Comparison of ENCODE assay signal across 25 cellular contexts in the genomic region with DNA sequence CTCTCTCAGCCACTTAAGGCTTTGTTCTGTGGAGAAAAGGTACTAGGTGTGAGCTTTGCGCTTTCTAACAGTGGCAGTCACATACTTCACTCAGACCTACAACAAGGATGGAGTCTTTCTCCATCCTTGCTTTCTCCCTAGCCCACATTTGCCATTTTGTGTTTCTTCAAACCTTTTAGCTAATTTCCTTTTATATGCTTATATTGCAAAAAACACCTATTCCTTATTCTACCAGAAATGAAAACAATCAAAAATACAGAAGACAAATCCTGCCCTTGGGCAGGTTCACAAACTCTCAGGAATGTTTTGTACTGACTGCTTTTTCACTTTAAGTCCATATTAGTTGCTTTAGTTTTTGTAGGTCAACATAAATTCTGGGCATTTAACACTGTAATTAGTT.
A peak's percentile ranks its signal among the peaks of the same experiment; 100 is the strongest.
DNase-seq lines count a peak whose midpoint lies in the region; ATAC-seq, FAIRE-seq and TF ChIP-seq lines count a peak whose summit lies in the region.
"Had no signal": no experiment of that assay in that cellular context is flagged by ENCODE, and none has a peak within 500 bp of the region (broad histone marks: within the 10 kb centered on the region; RNA-seq: fewer than 3 reads in every experiment).

No MANE protein-coding gene starts in this region.

- H3K27ac ChIP-seq in A549 (no peak overlapping the region), GM23338 (ENCODE audit: low read depth) (no peak overlapping the region), K562 (ENCODE audit: extremely low read depth, low read depth, low read length) (no peak overlapping the region)
- H3K27ac ChIP-seq: BLaER1 had no signal

- WGBS in A549 (ENCODE audit: missing lambda C conversion rate), result 25% methylated on average over 1 of the region's 1 CpG
- 11% methylated on average over 1 of the region's 1 CpG for WGBS in K562 (ENCODE audit: insufficient coverage, low coverage, missing lambda C conversion rate)

- no peak overlapping the region for H3K4me3 Mint-ChIP-seq in GM23338
- H3K4me3 Mint-ChIP-seq: B cell; CD14-positive monocyte; CD4-positive, alpha-beta memory T cell; CD4-positive, CD25-positive, alpha-beta regulatory T cell; CD8-positive, alpha-beta memory T cell had no signal

- H3K27me3 ChIP-seq in GM23338 (ENCODE audit: insufficient read depth) (no peaks in the 10 kb centered on the region), K562 (ENCODE audit: control insufficient read depth in 2 of 2, insufficient read depth in 2 of 2, low read length in 2 of 2) (no peaks in the 10 kb centered on the region)
- H3K27me3 ChIP-seq: BLaER1 had no signal

- TF ChIP-seq POLR2A in A549 (IDR thresholded peaks at IDR 0.05; ENCODE audit: low read length) (no peak), K562 (conservative IDR thresholded peaks at IDR 0.05) (no peak)

- TF ChIP-seq RAD21 in A549 (conservative IDR thresholded peaks at IDR 0.05 in 1 of 2, IDR thresholded peaks at IDR 0.05 in 1 of 2), result no peak
- TF ChIP-seq RAD21 in K562 (CRISPR knock-in tag; conservative IDR thresholded peaks at IDR 0.05 in 1 of 2, IDR thresholded peaks at IDR 0.05 in 1 of 2), result no peak

- H3K9ac ChIP-seq in K562 (ENCODE audit: insufficient read depth in 1 of 2, low read depth in 2 of 2, low read length in 2 of 2), result no peak overlapping the region
- H3K9ac ChIP-seq: BLaER1 had no signal

- no peaks in the 10 kb centered on the region for H3K36me3 Mint-ChIP-seq in GM23338 (ENCODE audit: low read depth)
- H3K36me3 Mint-ChIP-seq: CD14-positive monocyte; CD4-positive, alpha-beta memory T cell; CD4-positive, CD25-positive, alpha-beta regulatory T cell; CD8-positive, alpha-beta memory T cell had no signal

- H3K4me3 ChIP-seq in A549, result no peak overlapping the region
- no peak overlapping the region for H3K4me3 ChIP-seq in GM23338
- H3K4me3 ChIP-seq in K562, result no peak overlapping the region
- H3K4me3 ChIP-seq: BLaER1 had no signal

- H3K4me1 ChIP-seq in A549 (no peaks in the 10 kb centered on the region), GM23338 (ENCODE audit: insufficient read depth) (no peaks in the 10 kb centered on the region), K562 (replicated peaks in 1 of 2; ENCODE audit: control insufficient read depth in 2 of 2, insufficient read depth in 2 of 2, low read length in 2 of 2) (no peaks in the 10 kb centered on the region)
- H3K4me1 ChIP-seq: BLaER1 had no signal

- DNase-seq in A549 (ENCODE audit: low read depth in 1 of 2, low spot score in 1 of 2) (no peak), GM23338 (ENCODE audit: low spot score) (no peak), K562 (ENCODE audit: extremely low read depth in 1 of 4, low spot score in 3 of 4) (no peak), DMS 273 (lab: John Stamatoyannopoulos, UW; ENCODE audit: unreplicated experiment) (no peak), DMS53 treated with DMSO at 0.1 percent for 48 hours (lab: John Stamatoyannopoulos, UW; ENCODE audit: unreplicated experiment) (no peak)
- DNase-seq: 8988T; AML-193; C1 segment of cervical spinal cord; CD4-positive, alpha-beta memory T cell; CD4-positive, CD25-positive, alpha-beta regulatory T cell; CD8-positive, alpha-beta memory T cell; COR-L47; DMS 273 treated with DMSO at 0.1 percent for 48 hours; DMS153; DMS53; DMS79 treated with DMSO at 0.1 percent for 48 hours; GF-D8 had no signal

- H3K9me2 ChIP-seq in GM23338 (ENCODE audit: insufficient read depth), result no peaks in the 10 kb centered on the region; the same call in 1 of the 2 replicates

- TF ChIP-seq EP300 in A549 (IDR thresholded peaks at IDR 0.05), result no peak
- TF ChIP-seq EP300 in K562 (IDR thresholded peaks at IDR 0.05; ENCODE audit: low read length), result no peak

- intact Hi-C loops in K562 (cut with micrococcal nuclease), result no loop called here

- H3K4me1 Mint-ChIP-seq in GM23338, result no peaks in the 10 kb centered on the region
- H3K4me1 Mint-ChIP-seq: B cell; CD14-positive monocyte; CD4-positive, alpha-beta memory T cell; CD4-positive, CD25-positive, alpha-beta regulatory T cell; CD8-positive, alpha-beta memory T cell had no signal

- no peak for TF ChIP-seq CTCF in A549 (IDR thresholded peaks at IDR 0.05)
- no peak for TF ChIP-seq CTCF in GM23338 (conservative IDR thresholded peaks at IDR 0.05; ENCODE audit: low read depth in 2 of 2)
- no peak for TF ChIP-seq CTCF in K562 (IDR thresholded peaks at IDR 0.05 in 2 of 3, conservative IDR thresholded peaks at IDR 0.05 in 1 of 3; ENCODE audit: insufficient read depth in 2 of 3, low read depth in 1 of 3, low read length in 3 of 3)

- peaks cover 1% of the 10 kb centered on the region for H3K27me3 Mint-ChIP-seq in GM23338 (ENCODE audit: insufficient read depth, low read depth, poor library complexity)
- H3K27me3 Mint-ChIP-seq: B cell; CD4-positive, alpha-beta memory T cell; CD4-positive, CD25-positive, alpha-beta regulatory T cell; CD8-positive, alpha-beta memory T cell had no signal

- no peak for ATAC-seq in A549
- no peak for ATAC-seq in GM23338
- ATAC-seq in K562, result no peak
- no peak for ATAC-seq in HG03342 (IDR thresholded peaks at IDR 0.05; ENCODE audit: unreplicated experiment)

- H3K36me3 ChIP-seq in GM23338 (ENCODE audit: insufficient read depth) (no peaks in the 10 kb centered on the region), K562 (ENCODE audit: control insufficient read depth, insufficient read depth, low read length) (no peaks in the 10 kb centered on the region)
- H3K36me3 ChIP-seq: BLaER1 had no signal

- H2AFZ ChIP-seq in GM23338 (0 out of 2 replicates have a peak overlapping the region, but pooled peaks have one; percentile 49), K562 (ENCODE audit: low read depth, low read length) (no peak overlapping the region)

- H3K79me2 ChIP-seq in GM23338 (replicated peaks; ENCODE audit: insufficient read depth), result no peaks in the 10 kb centered on the region
- no peaks in the 10 kb centered on the region for H3K79me2 ChIP-seq in K562 (ENCODE audit: control insufficient read depth, insufficient read depth, low read length)

- no peaks in the 10 kb centered on the region for H3K9me1 ChIP-seq in K562 (ENCODE audit: control insufficient read depth, insufficient read depth, low read length)

- no peaks in the 10 kb centered on the region for H4K20me1 ChIP-seq in GM23338 (replicated peaks; ENCODE audit: insufficient read depth)
- H4K20me1 ChIP-seq in K562 (replicated peaks; ENCODE audit: control insufficient read depth, insufficient read depth, low read length), result no peaks in the 10 kb centered on the region
- H4K20me1 ChIP-seq: BLaER1 had no signal

- H3K4me2 ChIP-seq in A549 (no peak overlapping the region), GM23338 (no peak overlapping the region), K562 (ENCODE audit: insufficient read depth, low read length) (no peak overlapping the region)
- H3K4me2 ChIP-seq: BLaER1 had no signal

- POLR2A ChIA-PET in A549 (lab: Yijun Ruan, JAX), result no interaction called here
- POLR2A ChIA-PET in K562 (lab: Yijun Ruan, JAX), result no interaction called here

- H3K27ac Mint-ChIP-seq in GM23338, result no peak overlapping the region
- H3K27ac Mint-ChIP-seq: B cell; CD14-positive monocyte; CD4-positive, CD25-positive, alpha-beta regulatory T cell; CD8-positive, alpha-beta memory T cell had no signal

- CTCF ChIA-PET in A549 (lab: Yijun Ruan, JAX), result no interaction called here
- CTCF ChIA-PET in K562 (lab: Yijun Ruan, JAX; ENCODE audit: low intra/inter-chr PET ratio), result no interaction called here

- FAIRE-seq in A549 (lab: Jason Lieb, UNC), result no peak
- no peak for FAIRE-seq in K562 (lab: Jason Lieb, UNC)
- FAIRE-seq: A204.1, G401.6, GM12891, GM19239 had no signal

- BruUV-seq in K562 (replicated peaks; lab: Mats Ljungman, UMichigan), result no TSS peak

- in situ Hi-C loops in K562 (cut with MboI), result no loop called here

- H3F3A ChIP-seq in GM23338 (replicated peaks; ENCODE audit: low read depth), result no peaks in the 10 kb centered on the region

- no peaks in the 10 kb centered on the region for H3K9me3 ChIP-seq in A549
- no peaks in the 10 kb centered on the region for H3K9me3 ChIP-seq in K562 (replicated peaks; ENCODE audit: control insufficient read depth, insufficient read depth, low read depth, low read length)
- H3K9me3 ChIP-seq: BLaER1 had no signal

- H3K9me3 Mint-ChIP-seq in GM23338, result peaks cover 63% of the 10 kb centered on the region

TF ChIP-seq in A549, 52 proteins besides CTCF, POLR2A, EP300 and RAD21:
- no peak for TF ChIP-seq RFX5 (IDR thresholded peaks at IDR 0.05)
- TF ChIP-seq MAFK (IDR thresholded peaks at IDR 0.05; ENCODE audit: partially characterized antibody), result peak; percentile 64
TF ChIP-seq in A549: peak in this region for 1.

TF ChIP-seq in GM23338, 12 proteins besides CTCF, POLR2A, EP300 and RAD21 (continues in another document):
- TF ChIP-seq ZNF114 (CRISPR knock-in tag; IDR thresholded peaks at IDR 0.05), result no peak

TF ChIP-seq in K562, 482 proteins besides CTCF, POLR2A, EP300 and RAD21:
- no peak for TF ChIP-seq ZKSCAN3 (CRISPR knock-in tag; IDR thresholded peaks at IDR 0.05)
- peak; percentile 18; the same call in 1 of the 2 replicates for TF ChIP-seq ZNF316 (IDR thresholded peaks at IDR 0.05)
TF ChIP-seq in K562: peak in this region for 1.

Comparison
In these comparisons a context has a peak if more than half of its experiments do, and no peak if none do; other contexts are left out.
1. Of the 35 proteins assayed by ChIP-seq in both K562 and A549: peak only in K562: none; only in A549: MAFK; in both: none; in neither: 34.